ENCODE assay signal across 15 cellular contexts in the genomic region with DNA sequence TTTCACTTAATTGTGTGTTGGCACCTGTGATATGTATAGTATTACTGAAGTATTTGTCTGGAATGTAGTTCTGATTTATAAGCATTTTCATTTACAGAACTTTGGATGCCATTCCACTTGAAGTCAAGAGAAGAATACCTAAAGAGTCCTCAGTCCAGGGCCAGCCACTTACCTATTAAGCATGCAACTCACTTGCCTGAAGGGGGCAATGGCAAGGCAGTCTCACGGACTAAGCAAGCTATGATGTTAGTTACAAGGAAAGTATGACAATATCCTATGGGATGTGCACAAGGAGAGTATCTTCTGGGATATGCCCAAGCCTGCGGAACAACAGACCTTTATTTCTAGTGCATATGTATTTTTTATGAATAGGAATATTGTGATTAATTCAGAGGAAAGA.
DNase-seq lines count a peak whose midpoint lies in the region; ATAC-seq, FAIRE-seq and TF ChIP-seq lines count a peak whose summit lies in the region.
"Had no signal": no experiment of that assay in that cellular context is flagged by ENCODE, and none has a peak within 500 bp of the region (broad histone marks: within the 10 kb centered on the region; RNA-seq: fewer than 3 reads in every experiment).

No MANE protein-coding gene starts in this region.

- DNase-seq in COLO829 (ENCODE audit: low spot score) = peak; percentile 2
- DNase-seq in H7 = peak; percentile 2
- DNase-seq in H1 (ENCODE audit: low read depth in 1 of 2, low spot score in 2 of 2) = no peak
- DNase-seq in mesendoderm = peak; percentile 46
- DNase-seq in pancreas = no peak
- DNase-seq in DMS79 treated with DMSO at 0.1 percent for 48 hours (lab: John Stamatoyannopoulos, UW) = no peak
- DNase-seq: CD8-positive, alpha-beta memory T cell; NCI-H1694; NCI-H2107; NCI-H446; NCI-H748 treated with DMSO at 0.1 percent for 48 hours; SHP77 treated with DMSO at 0.1 percent for 48 hours had no signal

- H3K23ac ChIP-seq in H1 (ENCODE audit: insufficient read length) (no peak overlapping the region), mesendoderm (ENCODE audit: low read length) (no peak overlapping the region)

- H3K79me1 ChIP-seq in H1 (ENCODE audit: low read depth, low read length) (no peaks in the 10 kb centered on the region), mesendoderm (ENCODE audit: low read length) (no peaks in the 10 kb centered on the region)

- H4K91ac ChIP-seq in H1 (replicated peaks; ENCODE audit: insufficient read length, low read length) = no peak overlapping the region

- TF ChIP-seq RAD21 in H1 (IDR thresholded peaks at IDR 0.05 in 1 of 2, conservative IDR thresholded peaks at IDR 0.05 in 1 of 2; ENCODE audit: low read depth in 2 of 2, low read length in 2 of 2) = peak; percentile 48 to 61

- FAIRE-seq in H1 (lab: Jason Lieb, UNC) = peak; percentile 50
- FAIRE-seq in pancreas (lab: Jason Lieb, UNC) = no peak
- FAIRE-seq: RCC 7860 had no signal

- H4K8ac ChIP-seq in H1 (ENCODE audit: extremely low read depth, insufficient read depth, low read length) = no peak overlapping the region
- H4K8ac ChIP-seq in mesendoderm (ENCODE audit: low read depth, low read length) = no peak overlapping the region

- H2AK5ac ChIP-seq in H1 (ENCODE audit: low read depth, low read length) (no peak overlapping the region), mesendoderm (ENCODE audit: low read length) (no peak overlapping the region)

- H2BK5ac ChIP-seq in H1 (ENCODE audit: low read depth, low read length) = no peak overlapping the region
- no peak overlapping the region for H2BK5ac ChIP-seq in mesendoderm (ENCODE audit: low read length)

- H3K4me2 ChIP-seq in H1 (ENCODE audit: insufficient read depth in 1 of 2, low read depth in 2 of 2, low read length in 2 of 2) = no peak overlapping the region
- H3K4me2 ChIP-seq in mesendoderm (ENCODE audit: low read length) = no peak overlapping the region

- H3K18ac ChIP-seq in H1 (ENCODE audit: extremely low read depth, low read length) (no peak overlapping the region), mesendoderm (ENCODE audit: low read length) (no peak overlapping the region)

- H3K4me1 ChIP-seq in H1 (replicated peaks in 1 of 4; ENCODE audit: control insufficient read depth in 3 of 4, insufficient read depth in 4 of 4, low read length in 3 of 4) (no peaks in the 10 kb centered on the region; a peak in 1 of 7 replicates), mesendoderm (ENCODE audit: control insufficient read depth, low read depth, low read length) (no peaks in the 10 kb centered on the region), pancreas (no peaks in the 10 kb centered on the region)

- H3K79me2 ChIP-seq in H1 (ENCODE audit: control insufficient read depth in 1 of 2, insufficient read depth in 2 of 2, low read length in 2 of 2) = no peaks in the 10 kb centered on the region
- no peaks in the 10 kb centered on the region for H3K79me2 ChIP-seq in mesendoderm (ENCODE audit: control insufficient read depth, insufficient read depth, low read length)

- no peak for TF ChIP-seq EP300 in H1 (IDR thresholded peaks at IDR 0.05; ENCODE audit: borderline replicate concordance in 1 of 2, low read depth in 2 of 2, low read length in 2 of 2)

- H3K36me3 ChIP-seq in H7 (replicated peaks; ENCODE audit: control insufficient read depth, insufficient read depth, low read length) (no peaks in the 10 kb centered on the region), H1 (ENCODE audit: control insufficient read depth in 2 of 4, insufficient read depth in 4 of 4, low read length in 3 of 4) (no peaks in the 10 kb centered on the region), mesendoderm (ENCODE audit: control insufficient read depth, insufficient read depth, low read length) (no peaks in the 10 kb centered on the region), pancreas (no peaks in the 10 kb centered on the region)

- TF ChIP-seq CTCF in H1 (IDR thresholded peaks at IDR 0.05; ENCODE audit: control extremely low read depth in 1 of 3, insufficient read depth in 1 of 3, low read depth in 1 of 3, low read length in 3 of 3) (peak; percentile 22 to 57 (median 28); a peak in 3 of 4 replicates), pancreas (IDR thresholded peaks at IDR 0.05) (no peak)

- no peak overlapping the region for H3K27ac ChIP-seq in H1 (ENCODE audit: low read depth, low read length)
- no peak overlapping the region for H3K27ac ChIP-seq in mesendoderm (ENCODE audit: low read depth, low read length)
- no peak overlapping the region for H3K27ac ChIP-seq in pancreas

- H2BK12ac ChIP-seq in H1 (ENCODE audit: low read depth, low read length) = no peak overlapping the region

- H4K20me1 ChIP-seq in H1 (replicated peaks in 1 of 2; ENCODE audit: control insufficient read depth in 1 of 2, insufficient read depth in 2 of 2, low read length in 2 of 2) = no peaks in the 10 kb centered on the region

- CTCF ChIA-PET in H1 (lab: Charles Lee; ENCODE audit: partially characterized antibody) = interaction anchor here (0.6 to 1.2 kb wide), 6 partner anchors 9 to 212 kb away, joined by 3 to 5 read pairs (median 3); no protein-coding TSS in a partner anchor

- ATAC-seq in pancreas (no peak), SK-N-SH treated with all-trans-retinoic acid at 6 μM for 48 hours (no peak)
- ATAC-seq: HCT116 had no signal

- H2BK15ac ChIP-seq in H1 (ENCODE audit: low read length) = no peak overlapping the region
- no peak overlapping the region for H2BK15ac ChIP-seq in mesendoderm (replicated peaks; ENCODE audit: low read depth)

- no peak overlapping the region for H2BK120ac ChIP-seq in H1 (replicated peaks; ENCODE audit: low read depth, low read length)
- H2BK120ac ChIP-seq in mesendoderm (ENCODE audit: low read depth, low read length) = no peak overlapping the region

- H3K9me3 ChIP-seq in H1 (ENCODE audit: insufficient read depth in 2 of 2, low read depth in 1 of 2, low read length in 1 of 2) = no peaks in the 10 kb centered on the region
- H3K9me3 ChIP-seq in pancreas = no peaks in the 10 kb centered on the region

- H3K9ac ChIP-seq in H1 (replicated peaks in 1 of 4; ENCODE audit: extremely low read depth in 1 of 4, low read depth in 3 of 4, low read length in 3 of 4) = no peak overlapping the region
- no peak overlapping the region for H3K9ac ChIP-seq in mesendoderm (ENCODE audit: low read length)

- H3K27me3 ChIP-seq in H7 (ENCODE audit: control insufficient read depth, insufficient read depth, low read length) (no peaks in the 10 kb centered on the region), H1 (replicated peaks in 1 of 4; ENCODE audit: control insufficient read depth in 3 of 4, extremely low read depth in 1 of 4, insufficient read depth in 3 of 4, low read length in 3 of 4) (no peaks in the 10 kb centered on the region), mesendoderm (ENCODE audit: insufficient read depth, low read length, poor library complexity) (no peaks in the 10 kb centered on the region), pancreas (no peaks in the 10 kb centered on the region)

- intact Hi-C loops in pancreas (cut with DNase I) = no loop called here

- no peak overlapping the region for H3K4me3 ChIP-seq in H7 (ENCODE audit: insufficient read depth, low read depth, low read length)
- no peak overlapping the region for H3K4me3 ChIP-seq in H1 (ENCODE audit: extremely low read depth in 1 of 4, insufficient read depth in 2 of 4, low read depth in 3 of 4, low read length in 4 of 4)
- H3K4me3 ChIP-seq in mesendoderm (ENCODE audit: low read length) = no peak overlapping the region
- no peak overlapping the region for H3K4me3 ChIP-seq in pancreas

- POLR2A ChIA-PET in H1 (lab: Charles Lee; ENCODE audit: partially characterized antibody) = no interaction called here

- TF ChIP-seq POLR2A in H1 (IDR thresholded peaks at IDR 0.05; ENCODE audit: control extremely low read depth in 1 of 2, low read depth in 2 of 2, low read length in 2 of 2) = no peak

- H3K56ac ChIP-seq in H1 (replicated peaks; ENCODE audit: insufficient read length, low read depth, low read length) (no peak overlapping the region), mesendoderm (ENCODE audit: low read length) (no peak overlapping the region)

- no peak overlapping the region for H2AFZ ChIP-seq in H1 (ENCODE audit: low read length)

- H2BK20ac ChIP-seq in H1 (ENCODE audit: low read length) = no peak overlapping the region

- H3K4ac ChIP-seq in H1 (replicated peaks; ENCODE audit: insufficient read length, low read depth, low read length) (no peak overlapping the region), mesendoderm (ENCODE audit: low read depth, low read length) (no peak overlapping the region)

- H3K14ac ChIP-seq in H1 (ENCODE audit: insufficient read length) = no peak overlapping the region

- no peaks in the 10 kb centered on the region for H3K23me2 ChIP-seq in H1 (ENCODE audit: low read depth, low read length)

- no peak overlapping the region for H4K5ac ChIP-seq in H1 (ENCODE audit: insufficient read length, low read depth, low read length)
- no peak overlapping the region for H4K5ac ChIP-seq in mesendoderm (ENCODE audit: low read length)

- 25% methylated on average over 2 of the region's 2 CpGs; no CpG with 5 or more reads in 1 of the 2 experiments for WGBS in H1 (ENCODE audit: extremely low coverage in 1 of 2, insufficient coverage in 1 of 2, insufficient read length in 1 of 2, insufficient replicate concordance in 2 of 2, low coverage in 1 of 2, low lambda C conversion rate in 2 of 2, missing lambda C conversion rate in 1 of 2), 2 experiments
- WGBS in mesendoderm (ENCODE audit: extremely low coverage, insufficient coverage, low lambda C conversion rate) = no CpG with 5 or more reads among the region's 2 CpGs
- 15 to 16% methylated on average over 2 of the region's 2 CpGs for WGBS in pancreas, 2 donors

TF ChIP-seq in H1, 55 proteins besides CTCF, POLR2A, EP300 and RAD21 (continues in another document):
- TF ChIP-seq TEAD4 (IDR thresholded peaks at IDR 0.05; ENCODE audit: low read depth, low read length) (no peak), KDM1A (IDR thresholded peaks at IDR 0.05; ENCODE audit: borderline replicate concordance, low read length) (no peak), CBX8 (IDR thresholded peaks at IDR 0.05; ENCODE audit: borderline replicate concordance, low read depth, low read length) (no peak), ASH2L (IDR thresholded peaks at IDR 0.05; ENCODE audit: low read length) (no peak), CHD2 (IDR thresholded peaks at IDR 0.05; ENCODE audit: low read length) (no peak)

TF ChIP-seq in SK-N-SH treated with all-trans-retinoic acid at 6 μM for 48 hours, 23 proteins besides CTCF, POLR2A, EP300 and RAD21:
- TF ChIP-seq ZNF565 (CRISPR knock-in tag; conservative IDR thresholded peaks at IDR 0.05; ENCODE audit: low read depth) = no peak

Comparison
In these comparisons a context has a peak if more than half of its experiments do, and no peak if none do; other contexts are left out.
1. DNase-seq: peak in COLO829 (single experiment), H7 (single experiment) and mesendoderm (single experiment); none in H1 (0 of 2), pancreas (0 of 6) and DMS79 treated with DMSO at 0.1 percent for 48 hours (single experiment).
2. CTCF ChIP-seq: peak in H1 (3 of 3); none in pancreas (0 of 4).